In genomic region chr11:44565008-44565745, GRCh38 we compare ENCODE assay signal across 1 cellular context.
A peak's percentile ranks its signal among the peaks of the same experiment; 100 is the strongest.
TF ChIP-seq lines count a peak whose summit lies in the region.

Gene CD82 (plus strand): TSS chr11:44565663. CDS start chr11:44594663, 29,000 bp downstream.

TF ChIP-seq in K562, 482 proteins besides CTCF, POLR2A, EP300 and RAD21 (continued from another document and continues in another):
- TF ChIP-seq, protein P1, sequence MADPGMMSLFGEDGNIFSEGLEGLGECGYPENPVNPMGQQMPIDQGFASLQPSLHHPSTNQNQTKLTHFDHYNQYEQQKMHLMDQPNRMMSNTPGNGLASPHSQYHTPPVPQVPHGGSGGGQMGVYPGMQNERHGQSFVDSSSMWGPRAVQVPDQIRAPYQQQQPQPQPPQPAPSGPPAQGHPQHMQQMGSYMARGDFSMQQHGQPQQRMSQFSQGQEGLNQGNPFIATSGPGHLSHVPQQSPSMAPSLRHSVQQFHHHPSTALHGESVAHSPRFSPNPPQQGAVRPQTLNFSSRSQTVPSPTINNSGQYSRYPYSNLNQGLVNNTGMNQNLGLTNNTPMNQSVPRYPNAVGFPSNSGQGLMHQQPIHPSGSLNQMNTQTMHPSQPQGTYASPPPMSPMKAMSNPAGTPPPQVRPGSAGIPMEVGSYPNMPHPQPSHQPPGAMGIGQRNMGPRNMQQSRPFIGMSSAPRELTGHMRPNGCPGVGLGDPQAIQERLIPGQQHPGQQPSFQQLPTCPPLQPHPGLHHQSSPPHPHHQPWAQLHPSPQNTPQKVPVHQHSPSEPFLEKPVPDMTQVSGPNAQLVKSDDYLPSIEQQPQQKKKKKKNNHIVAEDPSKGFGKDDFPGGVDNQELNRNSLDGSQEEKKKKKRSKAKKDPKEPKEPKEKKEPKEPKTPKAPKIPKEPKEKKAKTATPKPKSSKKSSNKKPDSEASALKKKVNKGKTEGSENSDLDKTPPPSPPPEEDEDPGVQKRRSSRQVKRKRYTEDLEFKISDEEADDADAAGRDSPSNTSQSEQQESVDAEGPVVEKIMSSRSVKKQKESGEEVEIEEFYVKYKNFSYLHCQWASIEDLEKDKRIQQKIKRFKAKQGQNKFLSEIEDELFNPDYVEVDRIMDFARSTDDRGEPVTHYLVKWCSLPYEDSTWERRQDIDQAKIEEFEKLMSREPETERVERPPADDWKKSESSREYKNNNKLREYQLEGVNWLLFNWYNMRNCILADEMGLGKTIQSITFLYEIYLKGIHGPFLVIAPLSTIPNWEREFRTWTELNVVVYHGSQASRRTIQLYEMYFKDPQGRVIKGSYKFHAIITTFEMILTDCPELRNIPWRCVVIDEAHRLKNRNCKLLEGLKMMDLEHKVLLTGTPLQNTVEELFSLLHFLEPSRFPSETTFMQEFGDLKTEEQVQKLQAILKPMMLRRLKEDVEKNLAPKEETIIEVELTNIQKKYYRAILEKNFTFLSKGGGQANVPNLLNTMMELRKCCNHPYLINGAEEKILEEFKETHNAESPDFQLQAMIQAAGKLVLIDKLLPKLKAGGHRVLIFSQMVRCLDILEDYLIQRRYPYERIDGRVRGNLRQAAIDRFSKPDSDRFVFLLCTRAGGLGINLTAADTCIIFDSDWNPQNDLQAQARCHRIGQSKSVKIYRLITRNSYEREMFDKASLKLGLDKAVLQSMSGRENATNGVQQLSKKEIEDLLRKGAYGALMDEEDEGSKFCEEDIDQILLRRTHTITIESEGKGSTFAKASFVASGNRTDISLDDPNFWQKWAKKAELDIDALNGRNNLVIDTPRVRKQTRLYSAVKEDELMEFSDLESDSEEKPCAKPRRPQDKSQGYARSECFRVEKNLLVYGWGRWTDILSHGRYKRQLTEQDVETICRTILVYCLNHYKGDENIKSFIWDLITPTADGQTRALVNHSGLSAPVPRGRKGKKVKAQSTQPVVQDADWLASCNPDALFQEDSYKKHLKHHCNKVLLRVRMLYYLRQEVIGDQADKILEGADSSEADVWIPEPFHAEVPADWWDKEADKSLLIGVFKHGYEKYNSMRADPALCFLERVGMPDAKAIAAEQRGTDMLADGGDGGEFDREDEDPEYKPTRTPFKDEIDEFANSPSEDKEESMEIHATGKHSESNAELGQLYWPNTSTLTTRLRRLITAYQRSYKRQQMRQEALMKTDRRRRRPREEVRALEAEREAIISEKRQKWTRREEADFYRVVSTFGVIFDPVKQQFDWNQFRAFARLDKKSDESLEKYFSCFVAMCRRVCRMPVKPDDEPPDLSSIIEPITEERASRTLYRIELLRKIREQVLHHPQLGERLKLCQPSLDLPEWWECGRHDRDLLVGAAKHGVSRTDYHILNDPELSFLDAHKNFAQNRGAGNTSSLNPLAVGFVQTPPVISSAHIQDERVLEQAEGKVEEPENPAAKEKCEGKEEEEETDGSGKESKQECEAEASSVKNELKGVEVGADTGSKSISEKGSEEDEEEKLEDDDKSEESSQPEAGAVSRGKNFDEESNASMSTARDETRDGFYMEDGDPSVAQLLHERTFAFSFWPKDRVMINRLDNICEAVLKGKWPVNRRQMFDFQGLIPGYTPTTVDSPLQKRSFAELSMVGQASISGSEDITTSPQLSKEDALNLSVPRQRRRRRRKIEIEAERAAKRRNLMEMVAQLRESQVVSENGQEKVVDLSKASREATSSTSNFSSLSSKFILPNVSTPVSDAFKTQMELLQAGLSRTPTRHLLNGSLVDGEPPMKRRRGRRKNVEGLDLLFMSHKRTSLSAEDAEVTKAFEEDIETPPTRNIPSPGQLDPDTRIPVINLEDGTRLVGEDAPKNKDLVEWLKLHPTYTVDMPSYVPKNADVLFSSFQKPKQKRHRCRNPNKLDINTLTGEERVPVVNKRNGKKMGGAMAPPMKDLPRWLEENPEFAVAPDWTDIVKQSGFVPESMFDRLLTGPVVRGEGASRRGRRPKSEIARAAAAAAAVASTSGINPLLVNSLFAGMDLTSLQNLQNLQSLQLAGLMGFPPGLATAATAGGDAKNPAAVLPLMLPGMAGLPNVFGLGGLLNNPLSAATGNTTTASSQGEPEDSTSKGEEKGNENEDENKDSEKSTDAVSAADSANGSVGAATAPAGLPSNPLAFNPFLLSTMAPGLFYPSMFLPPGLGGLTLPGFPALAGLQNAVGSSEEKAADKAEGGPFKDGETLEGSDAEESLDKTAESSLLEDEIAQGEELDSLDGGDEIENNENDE (IDR thresholded peaks at IDR 0.05; ENCODE audit: low read depth, low read length): no peak
- no peak for TF ChIP-seq HDAC3 (IDR thresholded peaks at IDR 0.05; ENCODE audit: borderline replicate concordance, partially characterized antibody)
- TF ChIP-seq GATAD2A (IDR thresholded peaks at IDR 0.05): 0 out of 2 replicates have a peak, but pooled peaks have one; percentile 21
- TF ChIP-seq ZC3H11A (IDR thresholded peaks at IDR 0.05; ENCODE audit: low read depth, low read length): no peak
- TF ChIP-seq, protein P2, sequence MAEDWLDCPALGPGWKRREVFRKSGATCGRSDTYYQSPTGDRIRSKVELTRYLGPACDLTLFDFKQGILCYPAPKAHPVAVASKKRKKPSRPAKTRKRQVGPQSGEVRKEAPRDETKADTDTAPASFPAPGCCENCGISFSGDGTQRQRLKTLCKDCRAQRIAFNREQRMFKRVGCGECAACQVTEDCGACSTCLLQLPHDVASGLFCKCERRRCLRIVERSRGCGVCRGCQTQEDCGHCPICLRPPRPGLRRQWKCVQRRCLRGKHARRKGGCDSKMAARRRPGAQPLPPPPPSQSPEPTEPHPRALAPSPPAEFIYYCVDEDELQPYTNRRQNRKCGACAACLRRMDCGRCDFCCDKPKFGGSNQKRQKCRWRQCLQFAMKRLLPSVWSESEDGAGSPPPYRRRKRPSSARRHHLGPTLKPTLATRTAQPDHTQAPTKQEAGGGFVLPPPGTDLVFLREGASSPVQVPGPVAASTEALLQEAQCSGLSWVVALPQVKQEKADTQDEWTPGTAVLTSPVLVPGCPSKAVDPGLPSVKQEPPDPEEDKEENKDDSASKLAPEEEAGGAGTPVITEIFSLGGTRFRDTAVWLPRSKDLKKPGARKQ (CRISPR knock-in tag; IDR thresholded peaks at IDR 0.05): no peak
- 0 out of 4 replicates have a peak, but pooled peaks of 1 of the 2 experiments have one; percentile 48 for TF ChIP-seq SIN3A (IDR thresholded peaks at IDR 0.05; ENCODE audit: borderline replicate concordance in 2 of 2, control insufficient read depth in 1 of 2, low read depth in 2 of 2, low read length in 2 of 2)
- no peak for TF ChIP-seq HNRNPLL (IDR thresholded peaks at IDR 0.05; ENCODE audit: low read depth, low read length, poor library complexity, severe bottlenecking)
- TF ChIP-seq HLTF (IDR thresholded peaks at IDR 0.05): no peak
- TF ChIP-seq ZNF778 (CRISPR knock-in tag; IDR thresholded peaks at IDR 0.05): no peak
- TF ChIP-seq MBD2 (IDR thresholded peaks at IDR 0.05; ENCODE audit: borderline replicate concordance, low read depth): peak; percentile 16; the same call in 1 of the 2 replicates
- no peak for TF ChIP-seq KAT7 (CRISPR knock-in tag; IDR thresholded peaks at IDR 0.05; ENCODE audit: borderline replicate concordance)
- peak; percentile 43 for TF ChIP-seq KDM5B (IDR thresholded peaks at IDR 0.05; ENCODE audit: insufficient replicate concordance, low read depth, low read length)
- no peak for TF ChIP-seq GTF2A2 (tag; IDR thresholded peaks at IDR 0.05)
- no peak; the same call in 1 of the 2 replicates for TF ChIP-seq GABPB1 (CRISPR knock-in tag; IDR thresholded peaks at IDR 0.05)
- TF ChIP-seq L3MBTL2 (IDR thresholded peaks at IDR 0.05): peak; percentile 64; the same call in 1 of the 2 replicates
- no peak for TF ChIP-seq TAF15 (IDR thresholded peaks at IDR 0.05; ENCODE audit: low read depth, low read length)
- no peak for TF ChIP-seq SIX5 (IDR thresholded peaks at IDR 0.05; ENCODE audit: borderline replicate concordance in 1 of 2, insufficient read depth in 1 of 2, low read depth in 1 of 2, low read length in 2 of 2)
- TF ChIP-seq ZNF12 (CRISPR knock-in tag; IDR thresholded peaks at IDR 0.05): no peak
- TF ChIP-seq ZNF217 (CRISPR knock-in tag; IDR thresholded peaks at IDR 0.05): no peak
- TF ChIP-seq ZZZ3 (IDR thresholded peaks at IDR 0.05): no peak
- peak in 1 of 2 experiments; percentile 54; a peak in 1 of 4 replicates for TF ChIP-seq MNT (conservative IDR thresholded peaks at IDR 0.05)
- TF ChIP-seq NFRKB (IDR thresholded peaks at IDR 0.05; ENCODE audit: low read depth): no peak
- peak in 1 of 2 experiments; percentile 59; a peak in 2 of 4 replicates for TF ChIP-seq HDAC1 (IDR thresholded peaks at IDR 0.05)
- TF ChIP-seq, protein P3, sequence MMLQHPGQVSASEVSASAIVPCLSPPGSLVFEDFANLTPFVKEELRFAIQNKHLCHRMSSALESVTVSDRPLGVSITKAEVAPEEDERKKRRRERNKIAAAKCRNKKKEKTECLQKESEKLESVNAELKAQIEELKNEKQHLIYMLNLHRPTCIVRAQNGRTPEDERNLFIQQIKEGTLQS (IDR thresholded peaks at IDR 0.05): no peak
- TF ChIP-seq, protein P3 (CRISPR knock-in tag; conservative IDR thresholded peaks at IDR 0.05): no peak
- TF ChIP-seq TGIF2 (CRISPR knock-in tag; IDR thresholded peaks at IDR 0.05): no peak
- TF ChIP-seq TFAP4 (CRISPR knock-in tag; IDR thresholded peaks at IDR 0.05; ENCODE audit: borderline replicate concordance): peak; percentile 99
- TF ChIP-seq ZNF143 (CRISPR knock-in tag; IDR thresholded peaks at IDR 0.05): no peak
- no peak for TF ChIP-seq MXI1 (IDR thresholded peaks at IDR 0.05; ENCODE audit: low read depth, low read length)
- no peak for TF ChIP-seq CBX8 (IDR thresholded peaks at IDR 0.05; ENCODE audit: borderline replicate concordance, extremely low read depth, low read depth, low read length, poor library complexity, severe bottlenecking)
- no peak for TF ChIP-seq HBP1 (CRISPR knock-in tag; IDR thresholded peaks at IDR 0.05)
- no peak for TF ChIP-seq TEAD4 (IDR thresholded peaks at IDR 0.05; ENCODE audit: low read length)
- no peak for TF ChIP-seq TEAD4 (CRISPR knock-in tag; IDR thresholded peaks at IDR 0.05; ENCODE audit: borderline replicate concordance)
- TF ChIP-seq NFYB (IDR thresholded peaks at IDR 0.05; ENCODE audit: extremely low read depth, insufficient read length): no peak
- peak; percentile 36 for TF ChIP-seq TAF1 (IDR thresholded peaks at IDR 0.05; ENCODE audit: control insufficient read depth, extremely low read depth, insufficient read depth, low read length, severe bottlenecking)
- no peak for TF ChIP-seq NR2C2 (CRISPR knock-in tag; IDR thresholded peaks at IDR 0.05)
- peak; percentile 49 for TF ChIP-seq NR2C2 (tag; IDR thresholded peaks at IDR 0.05)
- TF ChIP-seq KAT2B (IDR thresholded peaks at IDR 0.05; ENCODE audit: low read depth, low read length): no peak
- TF ChIP-seq ARID2 (IDR thresholded peaks at IDR 0.05): no peak
- peak; percentile 45; the same call in 1 of the 2 replicates for TF ChIP-seq SUPT5H (IDR thresholded peaks at IDR 0.05)
- TF ChIP-seq, protein P4, sequence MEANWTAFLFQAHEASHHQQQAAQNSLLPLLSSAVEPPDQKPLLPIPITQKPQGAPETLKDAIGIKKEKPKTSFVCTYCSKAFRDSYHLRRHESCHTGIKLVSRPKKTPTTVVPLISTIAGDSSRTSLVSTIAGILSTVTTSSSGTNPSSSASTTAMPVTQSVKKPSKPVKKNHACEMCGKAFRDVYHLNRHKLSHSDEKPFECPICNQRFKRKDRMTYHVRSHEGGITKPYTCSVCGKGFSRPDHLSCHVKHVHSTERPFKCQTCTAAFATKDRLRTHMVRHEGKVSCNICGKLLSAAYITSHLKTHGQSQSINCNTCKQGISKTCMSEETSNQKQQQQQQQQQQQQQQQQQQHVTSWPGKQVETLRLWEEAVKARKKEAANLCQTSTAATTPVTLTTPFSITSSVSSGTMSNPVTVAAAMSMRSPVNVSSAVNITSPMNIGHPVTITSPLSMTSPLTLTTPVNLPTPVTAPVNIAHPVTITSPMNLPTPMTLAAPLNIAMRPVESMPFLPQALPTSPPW (CRISPR knock-in tag; IDR thresholded peaks at IDR 0.05): peak; percentile 92
- no peak for TF ChIP-seq HDAC8 (tag; IDR thresholded peaks at IDR 0.05)
- peak; percentile 57 to 72 for TF ChIP-seq MAZ (CRISPR knock-in tag; conservative IDR thresholded peaks at IDR 0.05 in 1 of 2, IDR thresholded peaks at IDR 0.05 in 1 of 2)
- TF ChIP-seq ZNF584 (CRISPR knock-in tag; IDR thresholded peaks at IDR 0.05; ENCODE audit: low read depth): no peak
